In genomic region chrY:7712274-7712673, GRCh38 we compare ENCODE assay signal across 14 cellular contexts.
DNase-seq lines count a peak whose midpoint lies in the region; ATAC-seq and TF ChIP-seq lines count a peak whose summit lies in the region.
"Had no signal": no experiment of that assay in that cellular context is flagged by ENCODE, and none has a peak within 500 bp of the region (broad histone marks: within the 10 kb centered on the region; RNA-seq: fewer than 3 reads in every experiment).

No MANE protein-coding gene starts in this region.

- peaks cover 8% of the 10 kb centered on the region for H3K36me3 Mint-ChIP-seq in dendritic cell treated with granulocyte-macrophage colony-stimulating factor and Interleukin-4, amounts not matched to agents 40 ng/mL and 50 ng/mL, for 4 days (ENCODE audit: low read depth)
- H3K36me3 Mint-ChIP-seq: CD14-positive monocyte had no signal

- H2BK5ac ChIP-seq in mesenchymal stem cell (ENCODE audit: low read depth, low read length, poor library complexity, severe bottlenecking) = no peak overlapping the region

- TF ChIP-seq CTCF in gastroesophageal sphincter (IDR thresholded peaks at IDR 0.05) = no peak

- no peak overlapping the region for H3K9ac ChIP-seq in mesenchymal stem cell (ENCODE audit: low read length)

- H3K27me3 Mint-ChIP-seq in dendritic cell treated with granulocyte-macrophage colony-stimulating factor and Interleukin-4, amounts not matched to agents 40 ng/mL and 50 ng/mL, for 4 days = peaks cover 6% of the 10 kb centered on the region

- H3K4me3 ChIP-seq in mesenchymal stem cell (ENCODE audit: insufficient read depth in 1 of 2, low read depth in 1 of 2, low read length in 2 of 2) (no peak overlapping the region), gastroesophageal sphincter (no peak overlapping the region)
- H3K4me3 ChIP-seq: GM23338 had no signal

- no peak overlapping the region for H3K14ac ChIP-seq in mesenchymal stem cell (ENCODE audit: low read length in 2 of 2)

- no peak overlapping the region for H4K8ac ChIP-seq in mesenchymal stem cell (ENCODE audit: low read length)

- DNase-seq in AG20443 (ENCODE audit: low spot score) (peak; percentile 45), LHCN-M2 (ENCODE audit: low read depth) (peak; percentile 69), mesenchymal stem cell (peak; percentile 19)
- DNase-seq: Caco-2, NCI-H1417, NCI-H2029, NCI-H510A treated with DMSO at 0.1 percent for 48 hours had no signal

- no peak overlapping the region for H2BK15ac ChIP-seq in mesenchymal stem cell (ENCODE audit: low read depth, poor library complexity, severe bottlenecking)

- intact Hi-C loops in dendritic cell treated with granulocyte-macrophage colony-stimulating factor and Interleukin-4, amounts not matched to agents 40 ng/mL and 50 ng/mL, for 4 days (cut with micrococcal nuclease) = loop anchor here (10.0 kb wide), 1 partner anchor 57 kb away; no protein-coding TSS in a partner anchor

- no peak for ATAC-seq in gastroesophageal sphincter
- no peak for ATAC-seq in activated CD4-positive, CD25-positive, alpha-beta regulatory T cell treated with anti-CD3 and anti-CD28 coated beads, Interleukin-2, amount 50 U/mL, for 24 hours
- no peak for ATAC-seq in GM19452 (IDR thresholded peaks at IDR 0.05; ENCODE audit: unreplicated experiment)
- no peak for ATAC-seq in HG03460 (IDR thresholded peaks at IDR 0.05; ENCODE audit: unreplicated experiment)
- ATAC-seq: GM23338 had no signal

- H3K4me3 Mint-ChIP-seq in dendritic cell treated with granulocyte-macrophage colony-stimulating factor and Interleukin-4, amounts not matched to agents 40 ng/mL and 50 ng/mL, for 4 days = no peak overlapping the region
- H3K4me3 Mint-ChIP-seq: CD14-positive monocyte, GM23338 had no signal

- H3K4me2 ChIP-seq in mesenchymal stem cell (ENCODE audit: low read length, poor library complexity, severe bottlenecking) = no peak overlapping the region
- H3K4me2 ChIP-seq: GM23338 had no signal

- H3K4ac ChIP-seq in mesenchymal stem cell (ENCODE audit: low read depth in 1 of 2, low read length in 2 of 2) = no peak overlapping the region

- no peak overlapping the region for H2AFZ ChIP-seq in mesenchymal stem cell (ENCODE audit: low read depth, low read length)
- H2AFZ ChIP-seq: GM23338 had no signal

- H2AK5ac ChIP-seq in mesenchymal stem cell (ENCODE audit: low read length, severe bottlenecking) = no peak overlapping the region

- H3K27me3 ChIP-seq in mesenchymal stem cell (ENCODE audit: control insufficient read depth in 1 of 2, insufficient read depth in 1 of 2, low read length in 2 of 2) (no peaks in the 10 kb centered on the region), gastroesophageal sphincter (no peaks in the 10 kb centered on the region)

- no peak overlapping the region for H2BK12ac ChIP-seq in mesenchymal stem cell (ENCODE audit: low read length in 2 of 2)

- H3K9me3 Mint-ChIP-seq in dendritic cell treated with granulocyte-macrophage colony-stimulating factor and Interleukin-4, amounts not matched to agents 40 ng/mL and 50 ng/mL, for 4 days = no peaks in the 10 kb centered on the region

- H3K9me3 ChIP-seq in mesenchymal stem cell (ENCODE audit: control insufficient read depth, low read length) = no peaks in the 10 kb centered on the region
- H3K9me3 ChIP-seq in gastroesophageal sphincter = no peaks in the 10 kb centered on the region
- H3K9me3 ChIP-seq: Caco-2 had no signal

- no peak overlapping the region for H2BK120ac ChIP-seq in mesenchymal stem cell (ENCODE audit: low read depth, low read length)

- no CpG with 5 or more reads among the region's 3 CpGs for WGBS in mesenchymal stem cell
- 34% methylated on average over 3 of the region's 3 CpGs; no CpG with 5 or more reads in 1 of the 2 donors for WGBS in gastroesophageal sphincter (ENCODE audit: low coverage in 1 of 2), 2 donors

- H3K18ac ChIP-seq in mesenchymal stem cell (ENCODE audit: low read depth in 1 of 2, low read length in 2 of 2) = no peak overlapping the region

- no peak overlapping the region for H3K23ac ChIP-seq in mesenchymal stem cell (ENCODE audit: low read length in 2 of 2)

- H4K91ac ChIP-seq in mesenchymal stem cell (ENCODE audit: low read length) = no peak overlapping the region

- H3K27ac ChIP-seq in mesenchymal stem cell (ENCODE audit: low read length, poor library complexity, severe bottlenecking) = no peak overlapping the region
- H3K27ac ChIP-seq in gastroesophageal sphincter = no peak overlapping the region

- no peak for TF ChIP-seq EP300 in gastroesophageal sphincter (IDR thresholded peaks at IDR 0.05)

- no peaks in the 10 kb centered on the region for H3K36me3 ChIP-seq in mesenchymal stem cell (ENCODE audit: control insufficient read depth in 1 of 2, insufficient read depth in 2 of 2, low read depth in 1 of 2, low read length in 2 of 2)
- no peaks in the 10 kb centered on the region for H3K36me3 ChIP-seq in gastroesophageal sphincter

- peaks cover 52% of the 10 kb centered on the region for H3K4me1 Mint-ChIP-seq in dendritic cell treated with granulocyte-macrophage colony-stimulating factor and Interleukin-4, amounts not matched to agents 40 ng/mL and 50 ng/mL, for 4 days (ENCODE audit: low read depth)
- H3K4me1 Mint-ChIP-seq: GM23338 had no signal

- H3K4me1 ChIP-seq in mesenchymal stem cell (ENCODE audit: control insufficient read depth, insufficient read depth, low read depth, low read length) = no peaks in the 10 kb centered on the region
- H3K4me1 ChIP-seq in gastroesophageal sphincter = no peaks in the 10 kb centered on the region
- H3K4me1 ChIP-seq: Caco-2 had no signal

- TF ChIP-seq POLR2A in gastroesophageal sphincter (IDR thresholded peaks at IDR 0.05) = no peak

- H3K79me1 ChIP-seq in mesenchymal stem cell (replicated peaks; ENCODE audit: low read length, poor library complexity, severe bottlenecking) = no peaks in the 10 kb centered on the region

- H3K27ac Mint-ChIP-seq in dendritic cell treated with granulocyte-macrophage colony-stimulating factor and Interleukin-4, amounts not matched to agents 40 ng/mL and 50 ng/mL, for 4 days = peak overlapping the region; percentile 79
- H3K27ac Mint-ChIP-seq: CD14-positive monocyte, GM23338 had no signal

Comparison
In these comparisons a context has a peak if more than half of its experiments do, and no peak if none do; other contexts are left out.
1. DNase-seq: peak in every context shown above with its lines; median percentile 69 in LHCN-M2; 45 in AG20443; 19 in mesenchymal stem cell.